19 cellular contexts compared by ENCODE assay signal in genomic region chr18:31232779-31233424, GRCh38.
A peak's percentile ranks its signal among the peaks of the same experiment; 100 is the strongest.
DNase-seq lines count a peak whose midpoint lies in the region; ATAC-seq and TF ChIP-seq lines count a peak whose summit lies in the region.
"Had no signal": no experiment of that assay in that cellular context is flagged by ENCODE, and none has a peak within 500 bp of the region (broad histone marks: within the 10 kb centered on the region; RNA-seq: fewer than 3 reads in every experiment).

No MANE protein-coding gene starts in this region.

- H3K4me1 Mint-ChIP-seq in nephron: peaks cover 9% of the 10 kb centered on the region
- H3K4me1 Mint-ChIP-seq: CD8-positive, alpha-beta memory T cell; IgD-negative memory B cell had no signal

- H3K9me2 ChIP-seq in hepatocyte (replicated peaks; ENCODE audit: insufficient read depth) (no peaks in the 10 kb centered on the region), PC-3 (replicated peaks; ENCODE audit: low read length) (no peaks in the 10 kb centered on the region)

- no TSS peak for BruUV-seq in PC-3 (replicated peaks; lab: Mats Ljungman, UMichigan)

- H3K4me2 ChIP-seq in hepatocyte (peak overlapping the region; percentile 61), PC-3 (ENCODE audit: low read length) (no peak overlapping the region)
- H3K4me2 ChIP-seq: A549; BLaER1 treated with 17β-estradiol and CSF1 and Interleukin-3, amounts not matched to agents 10 nM and 100 nM had no signal

- no peaks in the 10 kb centered on the region for H3K27me3 ChIP-seq in right cardiac atrium (ENCODE audit: control insufficient read depth, insufficient read depth)
- no peaks in the 10 kb centered on the region for H3K27me3 ChIP-seq in hepatocyte
- no peaks in the 10 kb centered on the region for H3K27me3 ChIP-seq in PC-3 (ENCODE audit: low read length)
- H3K27me3 ChIP-seq: BLaER1 treated with 17β-estradiol and CSF1 and Interleukin-3, amounts not matched to agents 10 nM and 100 nM had no signal

- no peaks in the 10 kb centered on the region for H3K9me3 Mint-ChIP-seq in nephron

- H3K27me3 Mint-ChIP-seq in nephron (ENCODE audit: low read depth): no peaks in the 10 kb centered on the region
- H3K27me3 Mint-ChIP-seq: IgD-negative memory B cell had no signal

- intact Hi-C loops in right cardiac atrium (cut with DNase I): no loop called here
- intact Hi-C loops in Right ventricle myocardium inferior (cut with DNase I): no loop called here
- intact Hi-C loops in PC-3 (cut with micrococcal nuclease): no loop called here

- H3F3A ChIP-seq in PC-3 (ENCODE audit: low read length, unreplicated experiment): no peaks in the 10 kb centered on the region

- peak overlapping the region; percentile 18 to 90 (median 84) for H3K27ac Mint-ChIP-seq in nephron
- H3K27ac Mint-ChIP-seq: CD8-positive, alpha-beta memory T cell; IgD-negative memory B cell had no signal

- ATAC-seq in right cardiac atrium (peak in 1 of 2 donors; percentile 29), Right ventricle myocardium inferior (no peak), GM21619 (IDR thresholded peaks at IDR 0.05; ENCODE audit: unreplicated experiment) (no peak), PC-3 (no peak), GM18858 (IDR thresholded peaks at IDR 0.05; ENCODE audit: unreplicated experiment) (no peak)
- ATAC-seq: A549 had no signal

- 91% methylated on average over 6 of the region's 6 CpGs for WGBS in right cardiac atrium
- 77% methylated on average over 6 of the region's 6 CpGs for WGBS in hepatocyte (ENCODE audit: low lambda C conversion rate, missing lambda C conversion rate)

- no peaks in the 10 kb centered on the region for H3K36me3 ChIP-seq in hepatocyte (replicated peaks; ENCODE audit: insufficient read depth, low read depth)
- H3K36me3 ChIP-seq in PC-3 (ENCODE audit: low read depth, low read length): no peaks in the 10 kb centered on the region
- H3K36me3 ChIP-seq: BLaER1 treated with 17β-estradiol and CSF1 and Interleukin-3, amounts not matched to agents 10 nM and 100 nM had no signal

- H3K27ac ChIP-seq in right cardiac atrium (ENCODE audit: low read length): peak overlapping the region; percentile 85
- peak overlapping the region; percentile 31 for H3K27ac ChIP-seq in hepatocyte
- H3K27ac ChIP-seq in PC-3 (ENCODE audit: low read length): no peak overlapping the region
- H3K27ac ChIP-seq: A549; BLaER1 treated with 17β-estradiol and CSF1 and Interleukin-3, amounts not matched to agents 10 nM and 100 nM had no signal

- no peak overlapping the region for H3K9ac ChIP-seq in PC-3 (ENCODE audit: low read length)
- H3K9ac ChIP-seq: BLaER1 treated with 17β-estradiol and CSF1 and Interleukin-3, amounts not matched to agents 10 nM and 100 nM had no signal

- POLR2A ChIA-PET in PC-3 (lab: Charles Lee; ENCODE audit: unreplicated experiment): no interaction called here

- H3K4me3 ChIP-seq in right cardiac atrium (ENCODE audit: low read length) (no peak overlapping the region), hepatocyte (no peak overlapping the region), PC-3 (ENCODE audit: low read length) (no peak overlapping the region)
- H3K4me3 ChIP-seq: A549; BLaER1 treated with 17β-estradiol and CSF1 and Interleukin-3, amounts not matched to agents 10 nM and 100 nM had no signal

- no peak overlapping the region for H3K4me3 Mint-ChIP-seq in nephron
- H3K4me3 Mint-ChIP-seq: CD8-positive, alpha-beta memory T cell; IgD-negative memory B cell had no signal

- H3K4me1 ChIP-seq in right cardiac atrium (ENCODE audit: control insufficient read depth, insufficient read depth, low read length): no peaks in the 10 kb centered on the region
- H3K4me1 ChIP-seq in hepatocyte (ENCODE audit: insufficient read depth): peaks cover 12% of the 10 kb centered on the region
- peaks cover 17% of the 10 kb centered on the region for H3K4me1 ChIP-seq in PC-3 (ENCODE audit: insufficient read depth, low read length)
- H3K4me1 ChIP-seq: BLaER1 treated with 17β-estradiol and CSF1 and Interleukin-3, amounts not matched to agents 10 nM and 100 nM had no signal

- H2AFZ ChIP-seq in hepatocyte: no peak overlapping the region
- H2AFZ ChIP-seq in PC-3 (ENCODE audit: low read length): no peak overlapping the region

- H3K9me3 ChIP-seq in right cardiac atrium (ENCODE audit: control insufficient read depth, low read length) (no peaks in the 10 kb centered on the region), hepatocyte (ENCODE audit: low read depth) (no peaks in the 10 kb centered on the region), PC-3 (ENCODE audit: low read length) (no peaks in the 10 kb centered on the region)
- H3K9me3 ChIP-seq: A549; BLaER1 treated with 17β-estradiol and CSF1 and Interleukin-3, amounts not matched to agents 10 nM and 100 nM had no signal

- H3K79me2 ChIP-seq in hepatocyte (no peaks in the 10 kb centered on the region), PC-3 (ENCODE audit: low read length) (no peaks in the 10 kb centered on the region)

- TF ChIP-seq CTCF in hepatocyte (IDR thresholded peaks at IDR 0.05; ENCODE audit: poor library complexity) (no peak), nephron (IDR thresholded peaks at IDR 0.05; ENCODE audit: unreplicated experiment in 3 of 3) (no peak), PC-3 (conservative IDR thresholded peaks at IDR 0.05; ENCODE audit: low read depth, low read length) (no peak)

- DNase-seq in right cardiac atrium (no peak), Right ventricle myocardium inferior (ENCODE audit: missing footprints) (no peak), hepatocyte (ENCODE audit: low spot score) (no peak), PC-3 (no peak), NCI-H2171 treated with DMSO at 0.1 percent for 48 hours (lab: John Stamatoyannopoulos, UW) (no peak)
- DNase-seq: CD8-positive, alpha-beta memory T cell; DMS79 treated with DMSO at 0.1 percent for 48 hours; MV-4-11; NCI-H1417 treated with DMSO at 0.1 percent for 48 hours; NCI-H1930; NCI-H446 treated with DMSO at 0.1 percent for 48 hours; NK-92 treated with Interleukin-12 subunit alpha and Interleukin-12 subunit beta, amount 100 ng/mL, for 24 hours; RPMI8226 had no signal

- H3K36me3 Mint-ChIP-seq in nephron (ENCODE audit: low read depth): no peaks in the 10 kb centered on the region
- H3K36me3 Mint-ChIP-seq: CD8-positive, alpha-beta memory T cell; IgD-negative memory B cell had no signal

- CTCF ChIA-PET in PC-3 (lab: Charles Lee): no interaction called here

- no peaks in the 10 kb centered on the region for H4K20me1 ChIP-seq in hepatocyte (ENCODE audit: insufficient read depth, poor library complexity, severe bottlenecking)
- no peaks in the 10 kb centered on the region for H4K20me1 ChIP-seq in PC-3 (ENCODE audit: low read length)
- H4K20me1 ChIP-seq: BLaER1 treated with 17β-estradiol and CSF1 and Interleukin-3, amounts not matched to agents 10 nM and 100 nM had no signal
